Comparison of ENCODE assay signal across 8 cellular contexts in the genomic region with DNA sequence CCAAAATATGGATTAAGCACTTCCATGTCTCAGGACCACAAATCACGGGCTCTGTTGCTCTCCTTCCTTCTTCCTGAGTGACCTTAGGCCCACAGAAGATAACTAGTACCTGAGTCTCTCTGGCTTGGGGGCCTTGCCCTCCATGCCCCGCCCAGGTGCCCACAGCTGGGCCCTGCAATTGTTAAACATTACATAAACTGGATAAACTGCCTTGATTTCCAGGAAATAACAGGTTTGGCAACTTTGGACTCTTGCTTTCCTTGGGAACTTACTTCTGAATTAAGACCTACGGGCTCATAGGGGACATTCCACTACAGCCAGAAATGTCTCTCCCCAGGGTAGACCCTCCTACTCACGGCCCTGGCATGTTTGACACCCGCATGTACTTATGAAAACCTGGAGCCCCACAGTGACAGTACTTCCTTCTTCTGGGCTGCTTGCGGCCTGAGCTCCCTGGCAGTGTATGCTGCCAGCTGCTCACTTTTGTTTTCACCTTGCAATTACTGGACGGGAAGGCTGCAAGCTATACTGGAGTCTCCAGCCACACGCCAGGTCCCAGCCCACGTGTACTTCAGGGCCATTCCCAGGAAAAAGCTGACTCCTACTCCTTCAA. TPM values are rescaled to one million over a fixed set of nuclear protein-coding genes. Genes with fewer than 3 reads are reported as not detected.
DNase-seq lines count a peak whose midpoint lies in the region; ATAC-seq, FAIRE-seq and TF ChIP-seq lines count a peak whose summit lies in the region.

No MANE protein-coding gene starts in this region.

- peak overlapping the region; percentile 73 to 83 (median 78); a peak in 21 of 22 replicates for H3K9ac ChIP-seq in BLaER1 treated with 17β-estradiol and CSF1 and Interleukin-3, amounts not matched to agents 10 nM and 100 nM

- no peak for TF ChIP-seq EP300 in suprapubic skin (IDR thresholded peaks at IDR 0.05)

- H3K27ac ChIP-seq in BLaER1 treated with 17β-estradiol and CSF1 and Interleukin-3, amounts not matched to agents 10 nM and 100 nM: peak overlapping the region; percentile 74 to 98 (median 92); a peak in 21 of 22 replicates
- peak overlapping the region; percentile 32 for H3K27ac ChIP-seq in foreskin keratinocyte
- H3K27ac ChIP-seq in suprapubic skin: peak overlapping the region; percentile 78

- peaks cover 0 to 10% (median 0%) of the 10 kb centered on the region in 11 experiments; a peak in 4 of 22 replicates for H4K20me1 ChIP-seq in BLaER1 treated with 17β-estradiol and CSF1 and Interleukin-3, amounts not matched to agents 10 nM and 100 nM

- ATAC-seq in foreskin keratinocyte: no peak
- ATAC-seq in GM21367 (IDR thresholded peaks at IDR 0.05; ENCODE audit: unreplicated experiment): no peak
- ATAC-seq in HG03521 (IDR thresholded peaks at IDR 0.05; ENCODE audit: unreplicated experiment): no peak

- peaks cover 0 to 1% (median 0%) of the 10 kb centered on the region in 11 experiments; a peak in 1 of 22 replicates for H3K9me3 ChIP-seq in BLaER1 treated with 17β-estradiol and CSF1 and Interleukin-3, amounts not matched to agents 10 nM and 100 nM (replicated peaks in 1 of 11)
- no peaks in the 10 kb centered on the region for H3K9me3 ChIP-seq in suprapubic skin

- H3K4me2 ChIP-seq in BLaER1 treated with 17β-estradiol and CSF1 and Interleukin-3, amounts not matched to agents 10 nM and 100 nM: peak overlapping the region; percentile 73 to 94 (median 85)

- no peak for TF ChIP-seq POLR2A in suprapubic skin (IDR thresholded peaks at IDR 0.05)

- no peak for TF ChIP-seq CTCF in foreskin keratinocyte (conservative IDR thresholded peaks at IDR 0.05)
- no peak for TF ChIP-seq CTCF in suprapubic skin (IDR thresholded peaks at IDR 0.05)

- no peaks in the 10 kb centered on the region for H3K27me3 ChIP-seq in BLaER1 treated with 17β-estradiol and CSF1 and Interleukin-3, amounts not matched to agents 10 nM and 100 nM
- H3K27me3 ChIP-seq in foreskin keratinocyte (no peaks in the 10 kb centered on the region), suprapubic skin (no peaks in the 10 kb centered on the region)

- 27% methylated on average over 9 of the region's 9 CpGs for WGBS in suprapubic skin

- H3K4me3 ChIP-seq in BLaER1 treated with 17β-estradiol and CSF1 and Interleukin-3, amounts not matched to agents 10 nM and 100 nM: peak overlapping the region in 3 of 10 experiments; percentile 3 to 15 (median 4); a peak in 1 of 20 replicates
- no peak overlapping the region for H3K4me3 ChIP-seq in suprapubic skin

- peak; percentile 93 for FAIRE-seq in GM19239 (lab: Jason Lieb, UNC)

- no peak for DNase-seq in GM19239 (ENCODE audit: insufficient read length, low spot score)
- DNase-seq in SIG-M5 (lab: John Stamatoyannopoulos, UW): peak; percentile 50
- DNase-seq in foreskin keratinocyte: peak in 1 of 2 donors; percentile 49
- DNase-seq in suprapubic skin (ENCODE audit: low spot score in 2 of 2): peak in 1 of 2 donors; percentile 56
- DNase-seq in NCI-H345 (lab: John Stamatoyannopoulos, UW): no peak

- H3K36me3 ChIP-seq in BLaER1 treated with 17β-estradiol and CSF1 and Interleukin-3, amounts not matched to agents 10 nM and 100 nM: peaks cover 0 to 17% (median 13%) of the 10 kb centered on the region in 11 experiments; a peak in 14 of 22 replicates
- no peaks in the 10 kb centered on the region for H3K36me3 ChIP-seq in suprapubic skin

- peaks cover 65 to 82% (median 80%) of the 10 kb centered on the region in 10 experiments for H3K4me1 ChIP-seq in BLaER1 treated with 17β-estradiol and CSF1 and Interleukin-3, amounts not matched to agents 10 nM and 100 nM
- H3K4me1 ChIP-seq in foreskin keratinocyte (peaks cover 18% of the 10 kb centered on the region), suprapubic skin (peaks cover 72% of the 10 kb centered on the region)

RNA-seq across cellular contexts. Expression of a gene that starts 2.3 kb away (rescaled TPM):
- total RNA-seq in foreskin keratinocyte: 40.8 and 47.1 TPM in 2 replicates
- polyA plus RNA-seq in foreskin keratinocyte: 85.6 and 89.8 TPM in 2 replicates
- 10 to 100 TPM; 24.8 to 42.7 (median 35.6) TPM for total RNA-seq in suprapubic skin

RNA-seq across cellular contexts. Expression of a gene that starts 22.5 kb away (rescaled TPM):
- not detected in 2 replicates for total RNA-seq in foreskin keratinocyte
- 0.01 TPM in 1 of 2 replicates, not detected in the other for polyA plus RNA-seq in foreskin keratinocyte
- 1 to 10 TPM in 3 of 4 donors, under 1 TPM in 1; 0.85 to 3.4 (median 1.3) TPM for total RNA-seq in suprapubic skin

RNA-seq across cellular contexts. Expression of a gene that starts 45.2 kb away (rescaled TPM):
- total RNA-seq in foreskin keratinocyte (1.5 and 2.1 TPM in 2 replicates), suprapubic skin (1 to 10 TPM; 2.3 to 3.1 (median 2.7) TPM)
- polyA plus RNA-seq in foreskin keratinocyte: 1.0 and 1.8 TPM in 2 replicates

Comparison
In these comparisons a context has a peak if more than half of its experiments do, and no peak if none do; other contexts are left out.
1. H3K27ac ChIP-seq: peak in every context shown above with its lines; median percentile 92 in BLaER1 treated with 17β-estradiol and CSF1 and Interleukin-3, amounts not matched to agents 10 nM and 100 nM; 78 in suprapubic skin; 32 in foreskin keratinocyte.